Comparison of ENCODE assay signal across 19 cellular contexts in genomic region chr7:118259115-118259514, GRCh38. TPM values are rescaled to one million over a fixed set of nuclear protein-coding genes. Genes with fewer than 3 reads are reported as not detected.
DNase-seq lines count a peak whose midpoint lies in the region; ATAC-seq, FAIRE-seq and TF ChIP-seq lines count a peak whose summit lies in the region.
"Had no signal": no experiment of that assay in that cellular context is flagged by ENCODE, and none has a peak within 500 bp of the region (broad histone marks: within the 10 kb centered on the region; RNA-seq: fewer than 3 reads in every experiment).

No MANE protein-coding gene starts in this region.

- no peak overlapping the region for H2BK15ac ChIP-seq in H9 (ENCODE audit: low read depth, low read length)

- no peak overlapping the region for H2BK5ac ChIP-seq in H9 (ENCODE audit: insufficient read length, low read length)

- TF ChIP-seq POLR2A in endothelial cell of umbilical vein (IDR thresholded peaks at IDR 0.05; ENCODE audit: low read depth, low read length): no peak

- no peak overlapping the region for H3K27ac Mint-ChIP-seq in H9
- H3K27ac Mint-ChIP-seq: activated B cell treated with CpG ODN at 0.5 μM for 24 hours; CD4-positive, CD25-positive, alpha-beta regulatory T cell; naive thymus-derived CD8-positive, alpha-beta T cell; stimulated activated naive CD8-positive, alpha-beta T cell treated with anti-CD3 and anti-CD28 coated beads, Interleukin-15, Interleukin-2, amounts not matched to agents 100 ng/mL and 50 ng/mL, for 24 hours had no signal

- H3K27me3 ChIP-seq in GM06990 (replicated peaks; ENCODE audit: control insufficient read depth, insufficient read depth, low read length): no peaks in the 10 kb centered on the region
- no peaks in the 10 kb centered on the region for H3K27me3 ChIP-seq in endothelial cell of umbilical vein (ENCODE audit: control insufficient read depth in 2 of 2, insufficient read depth in 2 of 2, low read length in 2 of 2)
- no peaks in the 10 kb centered on the region for H3K27me3 ChIP-seq in H9 (ENCODE audit: insufficient read depth, low read length)
- H3K27me3 ChIP-seq: esophagus muscularis mucosa, left lung had no signal

- BruUV-seq in endothelial cell of umbilical vein (replicated peaks; lab: Mats Ljungman, UMichigan): no TSS peak

- no peak overlapping the region for H3T11ph ChIP-seq in H9 (ENCODE audit: low read length)

- H2AFZ ChIP-seq in endothelial cell of umbilical vein (ENCODE audit: low read depth, low read length) (no peak overlapping the region), H9 (ENCODE audit: low read length) (no peak overlapping the region)

- H3K4me3 ChIP-seq in GM06990 (replicated peaks; ENCODE audit: low read depth, low read length): no peak overlapping the region
- H3K4me3 ChIP-seq in endothelial cell of umbilical vein (replicated peaks in 1 of 3; ENCODE audit: insufficient read depth in 1 of 3, low read depth in 1 of 3, low read length in 3 of 3): no peak overlapping the region
- H3K4me3 ChIP-seq: esophagus muscularis mucosa, left lung, SK-N-MC had no signal

- H3K23me2 ChIP-seq in H9 (ENCODE audit: insufficient read length, low read depth, low read length, poor library complexity, severe bottlenecking): no peaks in the 10 kb centered on the region

- H3K23ac ChIP-seq in H9 (ENCODE audit: insufficient read length, low read depth, low read length): no peak overlapping the region

- no peaks in the 10 kb centered on the region for H3K79me1 ChIP-seq in H9 (ENCODE audit: insufficient read depth, low read depth, low read length, poor library complexity, severe bottlenecking)

- peak; percentile 10 for TF ChIP-seq CTCF in GM06990 (IDR thresholded peaks at IDR 0.05; ENCODE audit: insufficient read depth, low read length, poor library complexity, severe bottlenecking)
- TF ChIP-seq CTCF in endothelial cell of umbilical vein (IDR thresholded peaks at IDR 0.05; ENCODE audit: extremely low read depth in 1 of 2, insufficient read depth in 1 of 2, low read depth in 1 of 2, low read length in 2 of 2): no peak
- no peak for TF ChIP-seq CTCF in H9 (conservative IDR thresholded peaks at IDR 0.05)

- no peaks in the 10 kb centered on the region for H3K36me3 Mint-ChIP-seq in H9 (ENCODE audit: insufficient read depth in 1 of 3, low read depth in 3 of 3)
- H3K36me3 Mint-ChIP-seq: CD4-positive, CD25-positive, alpha-beta regulatory T cell; naive thymus-derived CD8-positive, alpha-beta T cell had no signal

- no peak overlapping the region for H2BK12ac ChIP-seq in H9 (ENCODE audit: insufficient read length, low read depth, low read length)

- H3K18ac ChIP-seq in H9 (ENCODE audit: insufficient read length, low read depth, low read length): no peak overlapping the region

- no peak overlapping the region for H3K4me2 ChIP-seq in endothelial cell of umbilical vein (ENCODE audit: insufficient read depth, low read length)
- no peak overlapping the region for H3K4me2 ChIP-seq in H9 (ENCODE audit: insufficient read depth, insufficient read length, low read length)

- H3K9me3 ChIP-seq in endothelial cell of umbilical vein (replicated peaks; ENCODE audit: control insufficient read depth, insufficient read depth, low read length) (no peaks in the 10 kb centered on the region), H9 (ENCODE audit: control insufficient read depth, low read depth, low read length) (no peaks in the 10 kb centered on the region)
- H3K9me3 ChIP-seq: esophagus muscularis mucosa, left lung had no signal

- no peak for ATAC-seq in HG03354 (IDR thresholded peaks at IDR 0.05; ENCODE audit: poor library complexity, severe bottlenecking, unreplicated experiment)
- no peak for ATAC-seq in HG03565 (IDR thresholded peaks at IDR 0.05; ENCODE audit: unreplicated experiment)
- ATAC-seq: left lung; naive thymus-derived CD8-positive, alpha-beta T cell; sciatic nerve had no signal

- CTCF ChIA-PET in endothelial cell of umbilical vein (lab: Charles Lee): no interaction called here

- H3K27ac ChIP-seq in endothelial cell of umbilical vein (ENCODE audit: insufficient read depth, low read depth, low read length): no peak overlapping the region
- H3K27ac ChIP-seq in H9 (ENCODE audit: insufficient read length, low read depth, low read length): no peak overlapping the region
- H3K27ac ChIP-seq: esophagus muscularis mucosa, left lung, SK-N-MC had no signal

- no peak overlapping the region for H4K91ac ChIP-seq in H9 (ENCODE audit: insufficient read length, low read depth, low read length)

- H3K56ac ChIP-seq in H9 (ENCODE audit: insufficient read length, low read depth, low read length): no peak overlapping the region

- no peaks in the 10 kb centered on the region for H3K36me3 ChIP-seq in GM06990 (ENCODE audit: control insufficient read depth, insufficient read depth, low read length)
- no peaks in the 10 kb centered on the region for H3K36me3 ChIP-seq in endothelial cell of umbilical vein (ENCODE audit: control insufficient read depth in 2 of 2, extremely low read depth in 1 of 2, insufficient read depth in 2 of 2, low read length in 2 of 2)
- H3K36me3 ChIP-seq: esophagus muscularis mucosa, left lung had no signal

- H3K27me3 Mint-ChIP-seq in H9 (ENCODE audit: low read depth): no peaks in the 10 kb centered on the region
- H3K27me3 Mint-ChIP-seq: activated B cell treated with CpG ODN at 0.5 μM for 24 hours; CD4-positive, CD25-positive, alpha-beta regulatory T cell had no signal

- H3K14ac ChIP-seq in H9 (ENCODE audit: insufficient read depth, low read length): no peak overlapping the region

- H3K9ac ChIP-seq in endothelial cell of umbilical vein (replicated peaks; ENCODE audit: extremely low read depth, insufficient read depth, low read length): no peak overlapping the region
- no peak overlapping the region for H3K9ac ChIP-seq in H9 (ENCODE audit: extremely low read depth, insufficient read length, low read length)

- POLR2A ChIA-PET in endothelial cell of umbilical vein (lab: Charles Lee): no interaction called here

- no peaks in the 10 kb centered on the region for H3K9me1 ChIP-seq in endothelial cell of umbilical vein (replicated peaks; ENCODE audit: control insufficient read depth, extremely low read depth, insufficient read depth, low read length)

- no peak overlapping the region for H2BK120ac ChIP-seq in H9 (ENCODE audit: low read depth, low read length, poor library complexity, severe bottlenecking)

- H2BK20ac ChIP-seq in H9 (ENCODE audit: low read depth, low read length, poor library complexity, severe bottlenecking): no peak overlapping the region

- dilution Hi-C loops in endothelial cell of umbilical vein (cut with MboI; ENCODE audit: extremely low pct_ligation_motif_present, low sequenced_read_pairs): no loop called here

- H3K4ac ChIP-seq in H9 (ENCODE audit: low read depth, low read length): no peak overlapping the region

- H3K79me2 ChIP-seq in endothelial cell of umbilical vein (ENCODE audit: control insufficient read depth, insufficient read depth, low read length) (no peaks in the 10 kb centered on the region), H9 (ENCODE audit: insufficient read depth, low read length) (no peaks in the 10 kb centered on the region)

- FAIRE-seq in endothelial cell of umbilical vein (lab: Jason Lieb, UNC): no peak

- H3K9me3 Mint-ChIP-seq in H9: no peaks in the 10 kb centered on the region
- H3K9me3 Mint-ChIP-seq: activated B cell treated with CpG ODN at 0.5 μM for 24 hours; naive thymus-derived CD8-positive, alpha-beta T cell; stimulated activated naive CD8-positive, alpha-beta T cell treated with anti-CD3 and anti-CD28 coated beads, Interleukin-15, Interleukin-2, amounts not matched to agents 100 ng/mL and 50 ng/mL, for 24 hours had no signal

- WGBS in H9 (ENCODE audit: extremely low coverage, insufficient read length, low lambda C conversion rate): no CpG with 5 or more reads among the region's 2 CpGs

- H2AK5ac ChIP-seq in H9 (ENCODE audit: insufficient read length, low read length): no peak overlapping the region

- H4K8ac ChIP-seq in H9 (replicated peaks; ENCODE audit: insufficient read length, low read depth, low read length): no peak overlapping the region

- no peaks in the 10 kb centered on the region for H3K4me1 Mint-ChIP-seq in H9
- H3K4me1 Mint-ChIP-seq: activated B cell treated with CpG ODN at 0.5 μM for 24 hours; CD4-positive, CD25-positive, alpha-beta regulatory T cell; naive thymus-derived CD8-positive, alpha-beta T cell had no signal

- H4K5ac ChIP-seq in H9 (ENCODE audit: insufficient read length, low read depth, low read length): no peak overlapping the region

- H4K20me1 ChIP-seq in endothelial cell of umbilical vein (replicated peaks; ENCODE audit: control insufficient read depth, extremely low read depth, insufficient read depth, low read length) (no peaks in the 10 kb centered on the region), H9 (ENCODE audit: control insufficient read depth, insufficient read depth, insufficient read length) (no peaks in the 10 kb centered on the region)

- H3K4me3 Mint-ChIP-seq in H9: no peak overlapping the region
- H3K4me3 Mint-ChIP-seq: activated B cell treated with CpG ODN at 0.5 μM for 24 hours; CD4-positive, CD25-positive, alpha-beta regulatory T cell; naive thymus-derived CD8-positive, alpha-beta T cell; stimulated activated naive CD8-positive, alpha-beta T cell treated with anti-CD3 and anti-CD28 coated beads, Interleukin-15, Interleukin-2, amounts not matched to agents 100 ng/mL and 50 ng/mL, for 24 hours had no signal

- DNase-seq in ACHN (peak; percentile 16), GM06990 (ENCODE audit: extremely low read depth, insufficient read length) (no peak), OCI-M1 (lab: John Stamatoyannopoulos, UW) (peak; percentile 48), endothelial cell of umbilical vein (ENCODE audit: low read depth, low spot score) (peak; percentile 5), H9 (no peak)
- DNase-seq in activated CD8-positive, alpha-beta memory T cell treated with anti-CD3 and anti-CD28 coated beads for 24 hours: no peak
- DNase-seq: activated B cell treated with CpG ODN at 0.5 μM for 24 hours; activated naive CD4-positive, alpha-beta T cell treated with anti-CD3 and anti-CD28 coated beads, Interleukin-2, amount 50 U/mL, for 16 hours; CD4-positive, CD25-positive, alpha-beta regulatory T cell; left lung; naive thymus-derived CD8-positive, alpha-beta T cell; NCI-H1694; NK-92 treated with Interleukin-12 subunit alpha and Interleukin-12 subunit beta, amount 100 ng/mL, for 24 hours had no signal

- in situ Hi-C loops in ACHN (cut with HindIII; ENCODE audit: low pct_ligation_motif_present, low pct_unique_long_range_greater_than_20kb, low sequenced_read_pairs): no loop called here

- no peaks in the 10 kb centered on the region for H3K4me1 ChIP-seq in endothelial cell of umbilical vein (ENCODE audit: control insufficient read depth, extremely low read depth, insufficient read depth, low read length)
- no peaks in the 10 kb centered on the region for H3K4me1 ChIP-seq in H9 (ENCODE audit: insufficient read depth, low read length)
- H3K4me1 ChIP-seq: esophagus muscularis mucosa, left lung had no signal

- intact Hi-C loops in endothelial cell of umbilical vein (cut with micrococcal nuclease): loop anchor here (5.0 kb wide), 1 partner anchor 918 kb away; no protein-coding TSS in a partner anchor

RNA-seq across cellular contexts. Expression of gene ANKRD7, which starts 34.6 kb away (rescaled TPM):
- total RNA-seq in endothelial cell of umbilical vein (0.82 TPM in 1 of 2 replicates, not detected in the other), H9 (2021) (not detected in 2 replicates)
- not detected in 2 replicates for polyA plus RNA-seq in endothelial cell of umbilical vein
- 0.06 and 0.11 TPM in 2 replicates for polyA plus RNA-seq in endothelial cell of umbilical vein (2011; cell fraction: cytosol; rRNA removed)
- polyA plus RNA-seq in endothelial cell of umbilical vein (2011; cell fraction: nucleus; rRNA removed): 0.38 and 0.45 TPM in 2 replicates
- 0.51 TPM in 1 of 2 replicates, not detected in the other for polyA plus RNA-seq in endothelial cell of umbilical vein (2012)
- polyA minus RNA-seq in endothelial cell of umbilical vein: 0.70 and 1.00 TPM in 2 replicates
- not detected for polyA minus RNA-seq in endothelial cell of umbilical vein (2011; cell fraction: cytosol; rRNA and poly(A)+ RNA removed)
- polyA minus RNA-seq in endothelial cell of umbilical vein (2011; cell fraction: nucleus; rRNA and poly(A)+ RNA removed): 1.0 and 1.8 TPM in 2 replicates
- total RNA-seq: activated B cell treated with CpG ODN at 0.5 μM for 24 hours; CD4-positive, CD25-positive, alpha-beta regulatory T cell had no signal

Comparison
In these comparisons a context has a peak if more than half of its experiments do, and no peak if none do; other contexts are left out.
1. DNase-seq: peak in ACHN (single experiment), OCI-M1 (single experiment) and endothelial cell of umbilical vein (single experiment); none in GM06990 (single experiment), H9 (single experiment) and activated CD8-positive, alpha-beta memory T cell treated with anti-CD3 and anti-CD28 coated beads for 24 hours (single experiment).